ENCODE assay signal across 21 cellular contexts in genomic region chr17:74461646-74462045, GRCh38. TPM values are rescaled to one million over a fixed set of nuclear protein-coding genes. Genes with fewer than 3 reads are reported as not detected.
DNase-seq lines count a peak whose midpoint lies in the region; ATAC-seq, FAIRE-seq and TF ChIP-seq lines count a peak whose summit lies in the region.
"Had no signal": no experiment of that assay in that cellular context is flagged by ENCODE, and none has a peak within 500 bp of the region (broad histone marks: within the 10 kb centered on the region; RNA-seq: fewer than 3 reads in every experiment).

No MANE protein-coding gene starts in this region.

- no peak overlapping the region for H3K4me3 Mint-ChIP-seq in activated CD8-positive, alpha-beta memory T cell treated with anti-CD3 and anti-CD28 coated beads, Interleukin-2, amount 10 ng/mL, durations not matched to agents 7 days and 5 days
- no peak overlapping the region for H3K4me3 Mint-ChIP-seq in T-helper 17 cell
- H3K4me3 Mint-ChIP-seq: CD4-positive, alpha-beta T cell had no signal

- FAIRE-seq in HepG2 (lab: Jason Lieb, UNC), result no peak
- FAIRE-seq: D721Med, G401.6, GM12891, H1 had no signal

- TF ChIP-seq CTCF in HepG2 (CRISPR knock-in tag; IDR thresholded peaks at IDR 0.05) (no peak), right lobe of liver (IDR thresholded peaks at IDR 0.05) (no peak), neutrophil (IDR thresholded peaks at IDR 0.05) (no peak)

- no peak overlapping the region for H3K4me2 ChIP-seq in HepG2 (ENCODE audit: low read depth, low read length)

- no peaks in the 10 kb centered on the region for H3K79me2 ChIP-seq in HepG2 (ENCODE audit: insufficient read depth, low read length)

- H3K4me1 Mint-ChIP-seq in activated CD8-positive, alpha-beta memory T cell treated with anti-CD3 and anti-CD28 coated beads, Interleukin-2, amount 10 ng/mL, durations not matched to agents 7 days and 5 days, result peaks cover 15% of the 10 kb centered on the region
- H3K4me1 Mint-ChIP-seq in T-helper 17 cell, result peaks cover 35% of the 10 kb centered on the region

- BruUV-seq in HepG2 (replicated peaks; lab: Mats Ljungman, UMichigan), result no TSS peak

- H3K4me3 ChIP-seq in HepG2 (replicated peaks in 1 of 3; ENCODE audit: insufficient read depth in 1 of 3, low read depth in 2 of 3, low read length in 3 of 3) (no peak overlapping the region), right lobe of liver (no peak overlapping the region), neutrophil (ENCODE audit: low read depth in 1 of 2, low read length in 1 of 2) (peak overlapping the region in 1 of 2 experiments; percentile 12)
- H3K4me3 ChIP-seq: HAP-1 had no signal

- H3K27ac Mint-ChIP-seq in activated CD8-positive, alpha-beta memory T cell treated with anti-CD3 and anti-CD28 coated beads, Interleukin-2, amount 10 ng/mL, durations not matched to agents 7 days and 5 days, result peak overlapping the region; percentile 10
- peak overlapping the region; percentile 21 for H3K27ac Mint-ChIP-seq in T-helper 17 cell
- H3K27ac Mint-ChIP-seq: CD4-positive, alpha-beta T cell had no signal

- H3K9me3 ChIP-seq in HepG2 (ENCODE audit: low read length) (no peaks in the 10 kb centered on the region), right lobe of liver (no peaks in the 10 kb centered on the region), T-helper 17 cell (ENCODE audit: control insufficient read depth, low read length, poor library complexity, severe bottlenecking) (no peaks in the 10 kb centered on the region), neutrophil (no peaks in the 10 kb centered on the region)
- H3K9me3 ChIP-seq: HAP-1 had no signal

- no peak for ATAC-seq in activated CD8-positive, alpha-beta memory T cell treated with anti-CD3 and anti-CD28 coated beads, Interleukin-2, amount 10 ng/mL, durations not matched to agents 7 days and 5 days
- ATAC-seq in HepG2 (no peak), right lobe of liver (no peak), T-helper 17 cell (no peak), GM18498 (IDR thresholded peaks at IDR 0.05; ENCODE audit: unreplicated experiment) (no peak), HG03565 (IDR thresholded peaks at IDR 0.05; ENCODE audit: unreplicated experiment) (no peak)

- peaks cover 2% of the 10 kb centered on the region for H3K36me3 Mint-ChIP-seq in activated CD8-positive, alpha-beta memory T cell treated with anti-CD3 and anti-CD28 coated beads, Interleukin-2, amount 10 ng/mL, durations not matched to agents 7 days and 5 days
- H3K36me3 Mint-ChIP-seq in T-helper 17 cell (ENCODE audit: low read depth), result no peaks in the 10 kb centered on the region

- in situ Hi-C loops in HepG2 (cut with HindIII; ENCODE audit: extremely low pct_ligation_motif_present, low pct_unique_long_range_greater_than_20kb), result no loop called here

- no peaks in the 10 kb centered on the region for H3K9me3 Mint-ChIP-seq in activated CD8-positive, alpha-beta memory T cell treated with anti-CD3 and anti-CD28 coated beads, Interleukin-2, amount 10 ng/mL, durations not matched to agents 7 days and 5 days (ENCODE audit: low read depth)
- H3K9me3 Mint-ChIP-seq: CD4-positive, alpha-beta T cell had no signal

- H3K4me1 ChIP-seq in HepG2 (ENCODE audit: insufficient read depth, low read length) (peaks cover 29% of the 10 kb centered on the region), right lobe of liver (peaks cover 0 to 7% (median 0%) of the 10 kb centered on the region in 4 donors), neutrophil (ENCODE audit: control insufficient read depth in 1 of 2, insufficient read depth in 1 of 2, low read depth in 1 of 2, low read length in 1 of 2) (peaks cover 70% of the 10 kb centered on the region in 2 experiments)

- no peak overlapping the region for H3K27ac ChIP-seq in HepG2 (ENCODE audit: extremely low read length, insufficient read depth, low read length)
- H3K27ac ChIP-seq in right lobe of liver, result no peak overlapping the region
- H3K27ac ChIP-seq in neutrophil, result peak overlapping the region; percentile 98

- no peak overlapping the region for H2AFZ ChIP-seq in HepG2 (ENCODE audit: low read length)

- H3K36me3 ChIP-seq in HepG2 (replicated peaks in 1 of 2; ENCODE audit: control insufficient read depth in 1 of 2, insufficient read depth in 2 of 2, low read length in 2 of 2), result no peaks in the 10 kb centered on the region
- H3K36me3 ChIP-seq in right lobe of liver, result no peaks in the 10 kb centered on the region
- H3K36me3 ChIP-seq in neutrophil, result no peaks in the 10 kb centered on the region
- H3K36me3 ChIP-seq: HAP-1 had no signal

- no peak for TF ChIP-seq EP300 in HepG2 (IDR thresholded peaks at IDR 0.05; ENCODE audit: low read depth in 2 of 2, low read length in 2 of 2)
- no peak for TF ChIP-seq EP300 in HepG2 (CRISPR knock-in tag; IDR thresholded peaks at IDR 0.05; ENCODE audit: borderline replicate concordance)

- CTCF ChIA-PET in activated CD8-positive, alpha-beta memory T cell treated with anti-CD3 and anti-CD28 coated beads, Interleukin-2, amount 10 ng/mL, durations not matched to agents 7 days and 5 days (lab: Charles Lee), result interaction anchor here (1.0 to 2.2 kb wide), 3 partner anchors 22 to 157 kb away, joined by 3 to 23 read pairs (median 4); partner anchors contain the start of gene GPR142
- CTCF ChIA-PET in HepG2 (lab: Yijun Ruan, JAX; ENCODE audit: low intra/inter-chr PET ratio, low total read pairs), result no interaction called here

- POLR2A ChIA-PET in HepG2 (lab: Yijun Ruan, JAX), result no interaction called here

- no peak for TF ChIP-seq POLR2A in HepG2 (IDR thresholded peaks at IDR 0.05; ENCODE audit: insufficient read depth in 1 of 2, low read depth in 2 of 2, low read length in 2 of 2)
- TF ChIP-seq POLR2A in right lobe of liver (IDR thresholded peaks at IDR 0.05), result no peak

- 44% methylated on average over 11 of the region's 11 CpGs for WGBS in HepG2 (ENCODE audit: low lambda C conversion rate)
- 74% methylated on average over 3 of the region's 11 CpGs for WGBS in right lobe of liver (ENCODE audit: insufficient coverage, low coverage, low lambda C conversion rate, missing lambda C conversion rate)

- H3K27me3 Mint-ChIP-seq in activated CD8-positive, alpha-beta memory T cell treated with anti-CD3 and anti-CD28 coated beads, Interleukin-2, amount 10 ng/mL, durations not matched to agents 7 days and 5 days, result peaks cover 5% of the 10 kb centered on the region
- no peaks in the 10 kb centered on the region for H3K27me3 Mint-ChIP-seq in T-helper 17 cell
- H3K27me3 Mint-ChIP-seq: CD4-positive, alpha-beta T cell had no signal

- H4K20me1 ChIP-seq in HepG2 (ENCODE audit: insufficient read depth, low read length), result no peaks in the 10 kb centered on the region

- H3K27me3 ChIP-seq in HepG2 (ENCODE audit: control insufficient read depth in 1 of 2, insufficient read depth in 2 of 2, low read length in 2 of 2), result peaks cover 3 to 27% of the 10 kb centered on the region in 2 experiments; a peak in 4 of 5 replicates
- no peaks in the 10 kb centered on the region for H3K27me3 ChIP-seq in right lobe of liver
- no peaks in the 10 kb centered on the region for H3K27me3 ChIP-seq in neutrophil

- no peak overlapping the region for H3K9ac ChIP-seq in HepG2 (ENCODE audit: insufficient read depth, low read depth, low read length)

- no peak for TF ChIP-seq RAD21 in HepG2 (CRISPR knock-in tag; IDR thresholded peaks at IDR 0.05)

- intact Hi-C loops in HepG2 (cut with micrococcal nuclease; ENCODE audit: unreplicated experiment) (no loop called here), right lobe of liver (cut with DNase I) (no loop called here)

- no peak for DNase-seq in activated CD8-positive, alpha-beta memory T cell treated with anti-CD3 and anti-CD28 coated beads, Interleukin-2, amount 10 ng/mL, durations not matched to agents 7 days and 5 days
- DNase-seq in activated CD8-positive, alpha-beta memory T cell treated with anti-CD3 and anti-CD28 coated beads, Interleukin-2, amount 50 U/mL, for 48 hours, result no peak
- DNase-seq in HepG2 (ENCODE audit: low spot score) (no peak), right lobe of liver (no peak), T-helper 17 cell (no peak)
- DNase-seq: ACHN; C1 segment of cervical spinal cord; CD4-positive, alpha-beta T cell; COR-L47; DMS153; DMS79 treated with DMSO at 0.1 percent for 48 hours; EL had no signal

RNA-seq across cellular contexts. Expression of gene CD300A, which starts 4.8 kb away (rescaled TPM):
- 10 to 100 TPM in 1 of 2 experiments, 1 to 10 TPM in 1; 2.0 to 15.8 TPM for total RNA-seq in activated CD8-positive, alpha-beta memory T cell treated with anti-CD3 and anti-CD28 coated beads, Interleukin-2, amount 10 ng/mL, durations not matched to agents 7 days and 5 days
- not detected in 2 replicates for total RNA-seq in HepG2 (2016; rRNA removed; fragmentation: Illumina TruSeq; extraction: Trizol)
- not detected in 2 replicates for total RNA-seq in HepG2 (2016; cell fraction: cytosol; rRNA removed; fragmentation: Illumina TruSeq; extraction: Trizol; ENCODE audit: low read depth)
- not detected in 2 replicates for total RNA-seq in HepG2 (2016; cell fraction: insoluble cytoplasmic fraction; rRNA removed; fragmentation: Illumina TruSeq; extraction: Trizol)
- total RNA-seq in HepG2 (2016; cell fraction: membrane; rRNA removed; fragmentation: Illumina TruSeq; extraction: Trizol), result not detected in 2 replicates
- not detected in 2 replicates for total RNA-seq in HepG2 (2016; cell fraction: nucleus; rRNA removed; fragmentation: Illumina TruSeq; extraction: Trizol)
- 0.39 TPM in 1 of 2 replicates, not detected in the other for polyA plus RNA-seq in HepG2 (2011; rRNA removed)
- polyA plus RNA-seq in HepG2 (2011; cell fraction: cytosol; rRNA removed), result 0.09 and 0.14 TPM in 2 replicates
- polyA plus RNA-seq in HepG2 (2011; cell fraction: nucleus; rRNA removed), result 0.14 and 0.23 TPM in 2 replicates
- polyA plus RNA-seq in HepG2 (2012), result 0.11 and 0.19 TPM in 2 replicates
- polyA plus RNA-seq in HepG2 (2016; cell fraction: cytosol; fragmentation: Illumina TruSeq; extraction: Trizol; ENCODE audit: low read depth), result not detected in 2 replicates
- polyA plus RNA-seq in HepG2 (2016; cell fraction: insoluble cytoplasmic fraction; fragmentation: Illumina TruSeq; extraction: Trizol; ENCODE audit: low read depth), result not detected in 2 replicates
- not detected in 2 replicates for polyA plus RNA-seq in HepG2 (2016; cell fraction: membrane; fragmentation: Illumina TruSeq; extraction: Trizol; ENCODE audit: low read depth)
- not detected in 2 replicates for polyA plus RNA-seq in HepG2 (2016; cell fraction: nucleus; fragmentation: Illumina TruSeq; extraction: Trizol; ENCODE audit: insufficient read depth, low read depth)
- polyA minus RNA-seq in HepG2 (2011; rRNA and poly(A)+ RNA removed; ENCODE audit: low replicate concordance), result not detected in 2 replicates
- polyA minus RNA-seq in HepG2 (2011; cell fraction: cytosol; rRNA and poly(A)+ RNA removed), result not detected in 2 replicates
- polyA minus RNA-seq in HepG2 (2011; cell fraction: nucleus; rRNA and poly(A)+ RNA removed), result not detected in 2 replicates
- 10 to 100 TPM in 1 of 6 experiments, 1 to 10 TPM in 5; 4.8 to 16.6 (median 6.6) TPM for total RNA-seq in right lobe of liver
- total RNA-seq in T-helper 17 cell, result 1 to 10 TPM; 2.4 to 9.6 TPM
- total RNA-seq: A172 had no signal

RNA-seq across cellular contexts. Expression of gene GPRC5C, which starts 29.8 kb away (rescaled TPM):
- not detected for total RNA-seq in activated CD8-positive, alpha-beta memory T cell treated with anti-CD3 and anti-CD28 coated beads, Interleukin-2, amount 10 ng/mL, durations not matched to agents 7 days and 5 days
- total RNA-seq in HepG2 (2016; rRNA removed; fragmentation: Illumina TruSeq; extraction: Trizol) (44.8 and 85.6 TPM in 2 replicates), right lobe of liver (100 to 1,000 TPM; 120 to 215 (median 131) TPM), T-helper 17 cell (under 1 TPM in 1 of 2 donors, not detected in 1; 0.18 TPM)
- 30.8 and 32.3 TPM in 2 replicates for total RNA-seq in HepG2 (2016; cell fraction: cytosol; rRNA removed; fragmentation: Illumina TruSeq; extraction: Trizol; ENCODE audit: low read depth)
- 41.2 and 86.3 TPM in 2 replicates for total RNA-seq in HepG2 (2016; cell fraction: insoluble cytoplasmic fraction; rRNA removed; fragmentation: Illumina TruSeq; extraction: Trizol)
- total RNA-seq in HepG2 (2016; cell fraction: membrane; rRNA removed; fragmentation: Illumina TruSeq; extraction: Trizol), result 50.5 and 55.5 TPM in 2 replicates
- total RNA-seq in HepG2 (2016; cell fraction: nucleus; rRNA removed; fragmentation: Illumina TruSeq; extraction: Trizol), result 73.7 and 80.6 TPM in 2 replicates
- polyA plus RNA-seq in HepG2 (2011; rRNA removed), result 300 and 407 TPM in 2 replicates
- polyA plus RNA-seq in HepG2 (2011; cell fraction: cytosol; rRNA removed), result 276 and 424 TPM in 2 replicates
- 354 and 357 TPM in 2 replicates for polyA plus RNA-seq in HepG2 (2011; cell fraction: nucleus; rRNA removed)
- polyA plus RNA-seq in HepG2 (2012), result 111 and 131 TPM in 2 replicates
- polyA plus RNA-seq in HepG2 (2016; cell fraction: cytosol; fragmentation: Illumina TruSeq; extraction: Trizol; ENCODE audit: low read depth), result 29.5 and 34.4 TPM in 2 replicates
- 42.9 and 43.8 TPM in 2 replicates for polyA plus RNA-seq in HepG2 (2016; cell fraction: insoluble cytoplasmic fraction; fragmentation: Illumina TruSeq; extraction: Trizol; ENCODE audit: low read depth)
- 36.0 and 48.1 TPM in 2 replicates for polyA plus RNA-seq in HepG2 (2016; cell fraction: membrane; fragmentation: Illumina TruSeq; extraction: Trizol; ENCODE audit: low read depth)
- polyA plus RNA-seq in HepG2 (2016; cell fraction: nucleus; fragmentation: Illumina TruSeq; extraction: Trizol; ENCODE audit: insufficient read depth, low read depth), result 131 and 142 TPM in 2 replicates
- polyA minus RNA-seq in HepG2 (2011; rRNA and poly(A)+ RNA removed; ENCODE audit: low replicate concordance), result 39.8 and 712 TPM in 2 replicates
- polyA minus RNA-seq in HepG2 (2011; cell fraction: cytosol; rRNA and poly(A)+ RNA removed), result 209 and 211 TPM in 2 replicates
- 108 and 116 TPM in 2 replicates for polyA minus RNA-seq in HepG2 (2011; cell fraction: nucleus; rRNA and poly(A)+ RNA removed)
- total RNA-seq: CD4-positive, alpha-beta T cell had no signal

Comparison
In these comparisons a context has a peak if more than half of its experiments do, and no peak if none do; other contexts are left out.
1. RNA of gene GPRC5C, which starts 29.8 kb away (total RNA-seq): 120 to 215 TPM in right lobe of liver and 30.8 to 86.3 TPM in HepG2; 0.18 TPM in T-helper 17 cell and not detected in activated CD8-positive, alpha-beta memory T cell treated with anti-CD3 and anti-CD28 coated beads, Interleukin-2, amount 10 ng/mL, durations not matched to agents 7 days and 5 days; every median in the first group is over 10 times any median in the second.